ENCODE assay signal across 3 cellular contexts in the genomic region with DNA sequence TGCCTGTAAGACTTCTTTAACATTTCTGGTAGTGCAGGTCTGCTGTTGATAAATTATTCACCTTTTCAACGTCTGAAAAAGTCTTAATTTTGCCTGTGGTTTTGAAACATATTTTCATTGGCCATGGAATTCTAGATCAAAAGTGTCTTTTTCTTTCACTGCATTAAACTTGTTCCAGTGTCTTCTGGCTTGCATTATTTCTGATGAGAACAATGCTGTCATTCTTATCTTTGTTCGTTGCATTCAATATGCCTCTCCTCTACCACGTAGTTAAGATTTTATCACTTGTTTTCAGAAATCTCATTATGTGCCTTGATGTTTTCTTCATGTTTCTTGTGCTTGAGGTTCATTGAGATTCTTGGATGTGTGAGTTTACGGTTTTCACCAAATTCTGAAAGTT.
A peak's percentile ranks its signal among the peaks of the same experiment; 100 is the strongest.
TF ChIP-seq lines count a peak whose summit lies in the region.

No MANE protein-coding gene starts in this region.

TF ChIP-seq in HepG2, 621 proteins besides CTCF, POLR2A, EP300 and RAD21:
- TF ChIP-seq TEAD3 (CRISPR knock-in tag; optimal IDR thresholded peaks at IDR 0.05; ENCODE audit: borderline replicate concordance) (no peak), ZNF317 (CRISPR knock-in tag; IDR thresholded peaks at IDR 0.05) (peak; percentile 94)

TF ChIP-seq in HCT116, 20 proteins besides CTCF, POLR2A, EP300 and RAD21:
- TF ChIP-seq CBX3 (IDR thresholded peaks at IDR 0.05; ENCODE audit: low read depth): peak; percentile 27; the same call in 1 of the 2 replicates
- no peak for TF ChIP-seq MAX (IDR thresholded peaks at IDR 0.05)
- no peak for TF ChIP-seq ZBTB33 (IDR thresholded peaks at IDR 0.05; ENCODE audit: extremely low read depth, insufficient replicate concordance, low read length)
- no peak for TF ChIP-seq ZNF274 (IDR thresholded peaks at IDR 0.05; ENCODE audit: low read depth, low read length)

TF ChIP-seq in WTC11, 78 proteins besides CTCF, POLR2A, EP300 and RAD21:
- TF ChIP-seq MXD4 (CRISPR knock-in tag; IDR thresholded peaks at IDR 0.05; ENCODE audit: borderline replicate concordance): no peak
- TF ChIP-seq ZNF317 (CRISPR knock-in tag; IDR thresholded peaks at IDR 0.05; ENCODE audit: borderline replicate concordance, low read depth): peak; percentile 80; the same call in 1 of the 2 replicates
- TF ChIP-seq GRHL2 (CRISPR knock-in tag; IDR thresholded peaks at IDR 0.05; ENCODE audit: insufficient replicate concordance, severe bottlenecking): no peak
TF ChIP-seq in WTC11: peak in this region for 1.
